1 cellular context compared by ENCODE assay signal in genomic region chr6:149323353-149323752, GRCh38.
TF ChIP-seq lines count a peak whose summit lies in the region.

No MANE protein-coding gene starts in this region.

TF ChIP-seq in HEK293, 187 proteins besides CTCF, POLR2A, EP300 and RAD21 (continued from another document):
- TF ChIP-seq ZNF398 (tag by site-specific recombination; IDR thresholded peaks at IDR 0.05): no peak
- TF ChIP-seq PRDM1 (tag by site-specific recombination; IDR thresholded peaks at IDR 0.05): peak; percentile 55; the same call in 1 of the 2 replicates
- TF ChIP-seq REST (tag by site-specific recombination; IDR thresholded peaks at IDR 0.05): no peak
TF ChIP-seq in HEK293: peak in this region for 1.
